21 cellular contexts compared by ENCODE assay signal in genomic region chr6:30893666-30894065, GRCh38. TPM values are rescaled to one million over a fixed set of nuclear protein-coding genes. Genes with fewer than 3 reads are reported as not detected.
DNase-seq lines count a peak whose midpoint lies in the region; ATAC-seq and TF ChIP-seq lines count a peak whose summit lies in the region.
"Had no signal": no experiment of that assay in that cellular context is flagged by ENCODE, and none has a peak within 500 bp of the region (broad histone marks: within the 10 kb centered on the region; RNA-seq: fewer than 3 reads in every experiment).

No MANE protein-coding gene starts in this region.

- intact Hi-C loops in cardiac septum (cut with DNase I) (no loop called here), heart right ventricle (cut with DNase I) (no loop called here)

- H3K9me3 ChIP-seq in heart right ventricle, result no peaks in the 10 kb centered on the region
- no peaks in the 10 kb centered on the region for H3K9me3 ChIP-seq in osteoblast (ENCODE audit: low read depth, low read length)
- H3K9me3 ChIP-seq: A549, HAP-1 had no signal

- no peak for TF ChIP-seq CTCF in heart right ventricle (IDR thresholded peaks at IDR 0.05)
- TF ChIP-seq CTCF in osteoblast (IDR thresholded peaks at IDR 0.05; ENCODE audit: extremely low read depth, low read depth, low read length), result no peak

- H3K36me3 ChIP-seq in heart right ventricle (peaks cover 0 to 96% (median 28%) of the 10 kb centered on the region in 9 donors), osteoblast (ENCODE audit: insufficient read depth, low read length) (peaks cover 18% of the 10 kb centered on the region)

- WGBS in heart right ventricle, 2 donors, result 95 to 96% methylated on average over 8 of the region's 8 CpGs

- H3K27ac ChIP-seq in heart right ventricle, result no peak overlapping the region
- H3K27ac ChIP-seq in osteoblast (ENCODE audit: low read depth, low read length), result no peak overlapping the region
- peak overlapping the region; percentile 99 for H3K27ac ChIP-seq in substantia nigra (ENCODE audit: low read depth, low read length, poor library complexity, severe bottlenecking)
- H3K27ac ChIP-seq: 22Rv1, A549, C4-2B, GM23248 had no signal

- H3K4me3 ChIP-seq in heart right ventricle (no peak overlapping the region), osteoblast (ENCODE audit: insufficient read depth, low read length) (no peak overlapping the region)
- H3K4me3 ChIP-seq: A549, GM23248, HAP-1 had no signal

- DNase-seq in cardiac septum (ENCODE audit: low spot score) (peak; percentile 54), heart right ventricle (no peak), osteoblast (ENCODE audit: insufficient read length, low spot score, missing footprints) (peak; percentile 46), substantia nigra (lab: John Stamatoyannopoulos, UW) (no peak), NCI-H1930 (lab: John Stamatoyannopoulos, UW) (no peak), NCI-H1048 (lab: John Stamatoyannopoulos, UW) (no peak)
- DNase-seq in activated CD4-positive, alpha-beta T cell treated with anti-CD3 and anti-CD28 coated beads, Interleukin-2, amount 50 U/mL, for 48 hours, result no peak
- DNase-seq: AML-193; CD4-positive, alpha-beta T cell; DMS153; DMS79; GDM1; GM23248 had no signal

- H3K79me2 ChIP-seq in osteoblast (ENCODE audit: insufficient read depth, low read length), result peaks cover 2% of the 10 kb centered on the region

- peaks cover 5% of the 10 kb centered on the region for H4K20me1 ChIP-seq in osteoblast (ENCODE audit: insufficient read depth, low read length)

- no peak for ATAC-seq in heart right ventricle

- H3K27me3 ChIP-seq in heart right ventricle (no peaks in the 10 kb centered on the region), osteoblast (ENCODE audit: insufficient read depth, low read length) (no peaks in the 10 kb centered on the region)

- H2AFZ ChIP-seq in osteoblast (ENCODE audit: low read length), result no peak overlapping the region
- H2AFZ ChIP-seq: GM23248 had no signal

- H3K4me2 ChIP-seq in osteoblast (ENCODE audit: insufficient read depth, low read length), result no peak overlapping the region
- H3K4me2 ChIP-seq: A549 had no signal

- H3K4me1 ChIP-seq in heart right ventricle (peaks cover 0 to 13% (median 0%) of the 10 kb centered on the region in 9 donors), osteoblast (ENCODE audit: insufficient read depth, low read length) (peaks cover 3% of the 10 kb centered on the region)
- H3K4me1 ChIP-seq: HAP-1 had no signal

RNA-seq across cellular contexts. Expression of gene DDR1, which starts 9.3 kb away (rescaled TPM):
- total RNA-seq in cardiac septum, result 61.4 TPM
- 10 to 100 TPM; 15.5 to 49.2 (median 26.9) TPM for total RNA-seq in heart right ventricle
- 10 to 100 TPM in 1 of 2 donors, 1 to 10 TPM in 1; 7.3 to 12.1 TPM for polyA plus RNA-seq in heart right ventricle
- total RNA-seq in osteoblast, result 13.0 and 22.4 TPM in 2 replicates

RNA-seq across cellular contexts. Expression of gene GTF2H4, which starts 14.3 kb away (rescaled TPM):
- total RNA-seq in cardiac septum, result 16.0 TPM
- total RNA-seq in heart right ventricle, result 10 to 100 TPM in 8 of 10 donors, 1 to 10 TPM in 2; 8.3 to 25.1 (median 12.5) TPM
- 10 to 100 TPM; 15.9 to 27.0 TPM for polyA plus RNA-seq in heart right ventricle
- total RNA-seq in osteoblast, result 8.8 and 10.9 TPM in 2 replicates

RNA-seq across cellular contexts. Expression of gene VARS2, which starts 20.4 kb away (rescaled TPM):
- total RNA-seq in cardiac septum (24.7 TPM), heart right ventricle (10 to 100 TPM; 13.4 to 28.4 (median 22.5) TPM), osteoblast (14.5 and 15.6 TPM in 2 replicates)
- 10 to 100 TPM in 1 of 2 donors, 1 to 10 TPM in 1; 9.3 to 26.0 TPM for polyA plus RNA-seq in heart right ventricle

RNA-seq across cellular contexts. Expression of gene SFTA2, which starts 38.3 kb away (rescaled TPM):
- total RNA-seq in cardiac septum (not detected), heart right ventricle (not detected), osteoblast (not detected in 2 replicates)
- polyA plus RNA-seq in heart right ventricle, result not detected
- total RNA-seq: CD4-positive, alpha-beta T cell; Daoy; GM23248; H4; HepG2 had no signal
- polyA plus RNA-seq: A549, BJ, GM23248, HepG2 had no signal

RNA-seq across cellular contexts. Expression of gene MUCL3, which starts 47.1 kb away (rescaled TPM):
- total RNA-seq in cardiac septum (not detected), heart right ventricle (under 1 TPM in 1 of 10 donors, not detected in 9; 0.08 TPM), osteoblast (not detected in 2 replicates)
- polyA plus RNA-seq in heart right ventricle, result not detected
- total RNA-seq: CD4-positive, alpha-beta T cell; Daoy; GM23248; H4; HepG2 had no signal
- polyA plus RNA-seq: BJ, GM23248, HepG2 had no signal

Comparison
In these comparisons a context has a peak if more than half of its experiments do, and no peak if none do; other contexts are left out.
1. DNase-seq: peak in cardiac septum (single experiment) and osteoblast (single experiment); none in heart right ventricle (0 of 2), substantia nigra (0 of 49), NCI-H1930 (0 of 2), activated CD4-positive, alpha-beta T cell treated with anti-CD3 and anti-CD28 coated beads, Interleukin-2, amount 50 U/mL, for 48 hours (0 of 2) and NCI-H1048 (single experiment).